9 cellular contexts compared by ENCODE assay signal in genomic region chr15:79923515-79924169, GRCh38. TPM values are rescaled to one million over a fixed set of nuclear protein-coding genes. Genes with fewer than 3 reads are reported as not detected.
DNase-seq lines count a peak whose midpoint lies in the region; ATAC-seq, FAIRE-seq and TF ChIP-seq lines count a peak whose summit lies in the region.
"Had no signal": no experiment of that assay in that cellular context is flagged by ENCODE, and none has a peak within 500 bp of the region (broad histone marks: within the 10 kb centered on the region; RNA-seq: fewer than 3 reads in every experiment).

No MANE protein-coding gene starts in this region.

- peaks cover 3% of the 10 kb centered on the region; the same call in 1 of the 2 replicates for H3K9me3 ChIP-seq in BE2C

- no peaks in the 10 kb centered on the region for H3K27me3 ChIP-seq in BE2C

- peak overlapping the region; percentile 95 for H3K4me3 ChIP-seq in BE2C (ENCODE audit: low read depth, low read length)
- peak overlapping the region; percentile 92 for H3K4me3 ChIP-seq in choroid plexus epithelial cell (ENCODE audit: low read depth, low read length)

- CTCF ChIA-PET in activated CD4-positive, alpha-beta T cell treated with anti-CD3 and anti-CD28 coated beads for 36 hours (lab: Charles Lee), result interaction anchor here (2.0 to 2.6 kb wide), 2 partner anchors 25 to 48 kb away, joined by 11 read pairs; partner anchors contain the start of gene BCL2A1

- peaks cover 23% of the 10 kb centered on the region for H3K4me1 Mint-ChIP-seq in activated CD4-positive, alpha-beta T cell treated with anti-CD3 and anti-CD28 coated beads for 36 hours

- peak; percentile 93 for ATAC-seq in HG03442 (IDR thresholded peaks at IDR 0.05; ENCODE audit: unreplicated experiment)
- ATAC-seq in activated CD4-positive, alpha-beta T cell treated with anti-CD3 and anti-CD28 coated beads for 36 hours, result peak; percentile 94

- peaks cover 18% of the 10 kb centered on the region for H3K9me3 Mint-ChIP-seq in activated CD4-positive, alpha-beta T cell treated with anti-CD3 and anti-CD28 coated beads for 36 hours (ENCODE audit: low read depth)

- no peak for TF ChIP-seq CTCF in BE2C (IDR thresholded peaks at IDR 0.05; ENCODE audit: low read depth, low read length)
- TF ChIP-seq CTCF in choroid plexus epithelial cell (conservative IDR thresholded peaks at IDR 0.05; ENCODE audit: low read depth, low read length), result no peak

- no peaks in the 10 kb centered on the region for H3K27me3 Mint-ChIP-seq in activated CD4-positive, alpha-beta T cell treated with anti-CD3 and anti-CD28 coated beads for 36 hours

- POLR2A ChIA-PET in activated CD4-positive, alpha-beta T cell treated with anti-CD3 and anti-CD28 coated beads for 36 hours (lab: Charles Lee), result interaction anchor here (1.0 to 3.4 kb wide), 5 partner anchors 14 to 136 kb away, joined by 3 to 48 read pairs (median 12); partner anchors contain the start of genes BCL2A1, MTHFS and ZFAND6

- H3K36me3 ChIP-seq in BE2C, result peaks cover 19% of the 10 kb centered on the region

- intact Hi-C loops in activated CD4-positive, alpha-beta T cell treated with anti-CD3 and anti-CD28 coated beads for 36 hours (cut with DNase I, micrococcal nuclease), result loop anchor here (1.0 to 2.0 kb wide), 7 partner anchors 26 to 1051 kb away; partner anchors contain the start of genes BCL2A1 (in 2 of the 2), MTHFS (in 2 of the 2), ZFAND6 (in 2 of the 2) and FAH (in 1 of the 2)

- peaks cover 47% of the 10 kb centered on the region for H3K36me3 Mint-ChIP-seq in activated CD4-positive, alpha-beta T cell treated with anti-CD3 and anti-CD28 coated beads for 36 hours (ENCODE audit: low read depth)

- no peaks in the 10 kb centered on the region for H3K4me1 ChIP-seq in BE2C

- peak overlapping the region; percentile 89 for H3K4me3 Mint-ChIP-seq in activated CD4-positive, alpha-beta T cell treated with anti-CD3 and anti-CD28 coated beads for 36 hours

- peak overlapping the region; percentile 94 for H3K27ac Mint-ChIP-seq in activated CD4-positive, alpha-beta T cell treated with anti-CD3 and anti-CD28 coated beads for 36 hours

- peak; percentile 80 for FAIRE-seq in GM19239 (lab: Jason Lieb, UNC)
- FAIRE-seq: islet of Langerhans had no signal

- DNase-seq in BE2C (peak; percentile 98), GM19239 (ENCODE audit: insufficient read length, low spot score) (peak; percentile 97), NCI-H510A treated with DMSO at 0.1 percent for 48 hours (lab: John Stamatoyannopoulos, UW) (peak; percentile 85), choroid plexus epithelial cell (ENCODE audit: low read depth) (peak; percentile 97), kidney glomerular epithelial cell (lab: John Stamatoyannopoulos, UW) (peak; percentile 98)
- DNase-seq in activated CD4-positive, alpha-beta T cell treated with anti-CD3 and anti-CD28 coated beads for 36 hours, result peak; percentile 99
- DNase-seq in stimulated activated CD4-positive, alpha-beta T cell treated with anti-CD3 and anti-CD28 coated beads, Interleukin-15, amount 100 ng/mL, for 48 hours (ENCODE audit: low read depth in 2 of 2), result peak; percentile 97 to 98

RNA-seq across cellular contexts. Expression of gene MTHFS, which starts 26.8 kb away (rescaled TPM):
- 94.9 TPM for polyA plus RNA-seq in BE2C (2012; ENCODE audit: insufficient read depth, insufficient read length, low read depth)
- 10 to 100 TPM; 36.1 to 48.5 TPM for total RNA-seq in activated CD4-positive, alpha-beta T cell treated with anti-CD3 and anti-CD28 coated beads for 36 hours

RNA-seq across cellular contexts. Expression of gene BCL2A1, which starts 47.4 kb away (rescaled TPM):
- polyA plus RNA-seq in BE2C (2012; ENCODE audit: insufficient read depth, insufficient read length, low read depth), result not detected
- 100 to 1,000 TPM in 1 of 2 experiments, 10 to 100 TPM in 1; 82.2 to 103 TPM for total RNA-seq in activated CD4-positive, alpha-beta T cell treated with anti-CD3 and anti-CD28 coated beads for 36 hours

Comparison
In these comparisons a context has a peak if more than half of its experiments do, and no peak if none do; other contexts are left out.
1. Peak in every context shown above with its lines: DNase-seq, ATAC-seq and H3K4me3 ChIP-seq.